Comparison of ENCODE assay signal across 2 cellular contexts in the genomic region with DNA sequence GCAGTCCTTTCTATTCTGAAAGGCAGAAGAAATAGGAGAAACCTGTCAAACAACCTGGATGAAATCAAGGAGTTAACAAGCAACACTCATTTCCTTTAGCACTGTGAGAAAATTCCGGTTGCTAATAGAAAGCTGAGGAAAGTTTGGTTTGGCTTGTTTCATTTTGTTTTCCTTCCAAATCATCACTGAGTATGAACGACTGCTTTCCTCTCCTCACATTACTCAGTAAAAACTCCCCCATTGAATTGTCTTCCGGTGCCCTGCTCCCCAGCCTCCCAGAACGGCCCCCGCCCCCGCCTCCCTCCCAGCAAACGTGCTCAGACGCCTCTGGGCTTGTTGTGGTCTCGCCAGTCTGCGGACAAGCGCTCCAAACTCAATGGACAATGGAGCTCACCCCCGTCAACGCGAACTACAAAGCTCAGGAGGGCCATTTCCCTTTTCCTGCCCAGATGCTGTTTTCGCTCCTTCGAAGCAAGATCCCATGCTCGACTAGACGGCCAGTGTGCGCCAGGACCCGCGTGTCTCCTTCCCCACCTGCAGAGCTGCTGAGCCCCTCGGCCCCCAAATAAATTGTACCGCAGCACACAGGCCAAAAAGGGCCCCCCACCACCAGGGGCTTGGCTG.
TF ChIP-seq lines count a peak whose summit lies in the region.

No MANE protein-coding gene starts in this region.

TF ChIP-seq in IMR-90, 13 proteins besides CTCF, POLR2A, EP300 and RAD21:
- TF ChIP-seq NFE2L2 (IDR thresholded peaks at IDR 0.05; ENCODE audit: low read depth, low read length) (no peak), MAZ (IDR thresholded peaks at IDR 0.05; ENCODE audit: borderline replicate concordance, low read depth, low read length) (peak; percentile 68; the same call in 1 of the 2 replicates), MAFK (IDR thresholded peaks at IDR 0.05; ENCODE audit: low read depth, low read length) (no peak), BHLHE40 (IDR thresholded peaks at IDR 0.05; ENCODE audit: low read depth, low read length) (peak; percentile 94), RFX5 (IDR thresholded peaks at IDR 0.05; ENCODE audit: low read depth, low read length) (no peak), MXI1 (IDR thresholded peaks at IDR 0.05; ENCODE audit: borderline replicate concordance, low read depth, low read length) (peak; percentile 38; the same call in 1 of the 2 replicates), CHD1 (IDR thresholded peaks at IDR 0.05; ENCODE audit: low read depth, low read length) (no peak)
- TF ChIP-seq, protein P1, sequence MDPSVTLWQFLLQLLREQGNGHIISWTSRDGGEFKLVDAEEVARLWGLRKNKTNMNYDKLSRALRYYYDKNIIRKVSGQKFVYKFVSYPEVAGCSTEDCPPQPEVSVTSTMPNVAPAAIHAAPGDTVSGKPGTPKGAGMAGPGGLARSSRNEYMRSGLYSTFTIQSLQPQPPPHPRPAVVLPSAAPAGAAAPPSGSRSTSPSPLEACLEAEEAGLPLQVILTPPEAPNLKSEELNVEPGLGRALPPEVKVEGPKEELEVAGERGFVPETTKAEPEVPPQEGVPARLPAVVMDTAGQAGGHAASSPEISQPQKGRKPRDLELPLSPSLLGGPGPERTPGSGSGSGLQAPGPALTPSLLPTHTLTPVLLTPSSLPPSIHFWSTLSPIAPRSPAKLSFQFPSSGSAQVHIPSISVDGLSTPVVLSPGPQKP (IDR thresholded peaks at IDR 0.05; ENCODE audit: borderline replicate concordance, low read depth, low read length) = no peak
- TF ChIP-seq, protein P2, sequence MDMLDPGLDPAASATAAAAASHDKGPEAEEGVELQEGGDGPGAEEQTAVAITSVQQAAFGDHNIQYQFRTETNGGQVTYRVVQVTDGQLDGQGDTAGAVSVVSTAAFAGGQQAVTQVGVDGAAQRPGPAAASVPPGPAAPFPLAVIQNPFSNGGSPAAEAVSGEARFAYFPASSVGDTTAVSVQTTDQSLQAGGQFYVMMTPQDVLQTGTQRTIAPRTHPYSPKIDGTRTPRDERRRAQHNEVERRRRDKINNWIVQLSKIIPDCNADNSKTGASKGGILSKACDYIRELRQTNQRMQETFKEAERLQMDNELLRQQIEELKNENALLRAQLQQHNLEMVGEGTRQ (IDR thresholded peaks at IDR 0.05; ENCODE audit: low read depth, low read length) = no peak

TF ChIP-seq in SK-N-SH treated with all-trans-retinoic acid at 6 μM for 48 hours, 23 proteins besides CTCF, POLR2A, EP300 and RAD21:
- TF ChIP-seq, protein P3, sequence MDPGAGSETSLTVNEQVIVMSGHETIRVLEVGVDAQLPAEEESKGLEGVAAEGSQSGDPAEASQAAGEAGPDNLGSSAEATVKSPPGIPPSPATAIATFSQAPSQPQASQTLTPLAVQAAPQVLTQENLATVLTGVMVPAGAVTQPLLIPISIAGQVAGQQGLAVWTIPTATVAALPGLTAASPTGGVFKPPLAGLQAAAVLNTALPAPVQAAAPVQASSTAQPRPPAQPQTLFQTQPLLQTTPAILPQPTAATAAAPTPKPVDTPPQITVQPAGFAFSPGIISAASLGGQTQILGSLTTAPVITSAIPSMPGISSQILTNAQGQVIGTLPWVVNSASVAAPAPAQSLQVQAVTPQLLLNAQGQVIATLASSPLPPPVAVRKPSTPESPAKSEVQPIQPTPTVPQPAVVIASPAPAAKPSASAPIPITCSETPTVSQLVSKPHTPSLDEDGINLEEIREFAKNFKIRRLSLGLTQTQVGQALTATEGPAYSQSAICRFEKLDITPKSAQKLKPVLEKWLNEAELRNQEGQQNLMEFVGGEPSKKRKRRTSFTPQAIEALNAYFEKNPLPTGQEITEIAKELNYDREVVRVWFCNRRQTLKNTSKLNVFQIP (CRISPR knock-in tag; IDR thresholded peaks at IDR 0.05; ENCODE audit: borderline replicate concordance, low read depth) = 0 out of 2 replicates have a peak, but pooled peaks have one; percentile 27
- TF ChIP-seq ZNF70 (CRISPR knock-in tag; IDR thresholded peaks at IDR 0.05) (no peak), TOX (CRISPR knock-in tag; IDR thresholded peaks at IDR 0.05; ENCODE audit: borderline replicate concordance) (no peak), ZFP3 (CRISPR knock-in tag; IDR thresholded peaks at IDR 0.05) (no peak)
- TF ChIP-seq, protein P4, sequence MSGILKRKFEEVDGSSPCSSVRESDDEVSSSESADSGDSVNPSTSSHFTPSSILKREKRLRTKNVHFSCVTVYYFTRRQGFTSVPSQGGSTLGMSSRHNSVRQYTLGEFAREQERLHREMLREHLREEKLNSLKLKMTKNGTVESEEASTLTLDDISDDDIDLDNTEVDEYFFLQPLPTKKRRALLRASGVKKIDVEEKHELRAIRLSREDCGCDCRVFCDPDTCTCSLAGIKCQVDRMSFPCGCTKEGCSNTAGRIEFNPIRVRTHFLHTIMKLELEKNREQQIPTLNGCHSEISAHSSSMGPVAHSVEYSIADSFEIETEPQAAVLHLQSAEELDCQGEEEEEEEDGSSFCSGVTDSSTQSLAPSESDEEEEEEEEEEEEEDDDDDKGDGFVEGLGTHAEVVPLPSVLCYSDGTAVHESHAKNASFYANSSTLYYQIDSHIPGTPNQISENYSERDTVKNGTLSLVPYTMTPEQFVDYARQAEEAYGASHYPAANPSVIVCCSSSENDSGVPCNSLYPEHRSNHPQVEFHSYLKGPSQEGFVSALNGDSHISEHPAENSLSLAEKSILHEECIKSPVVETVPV (CRISPR knock-in tag; IDR thresholded peaks at IDR 0.05) = no peak
